ENCODE assay signal across 25 cellular contexts in genomic region chr7:146112755-146113154, GRCh38. TPM values are rescaled to one million over a fixed set of nuclear protein-coding genes. Genes with fewer than 3 reads are reported as not detected.
"Had no signal": no experiment of that assay in that cellular context is flagged by ENCODE, and none has a peak within 500 bp of the region (broad histone marks: within the 10 kb centered on the region; RNA-seq: fewer than 3 reads in every experiment).

No MANE protein-coding gene starts in this region.

- H3K36me3 ChIP-seq: colonic mucosa, esophagus squamous epithelium, gastrocnemius medialis, heart right ventricle, left ventricle myocardium inferior, lower lobe of right lung had no signal

- DNase-seq: colonic mucosa; cortex of kidney; effector CD8-positive, alpha-beta T cell; effector memory CD8-positive, alpha-beta T cell; endodermal cell; erythroblast; esophagus squamous epithelium; foreskin fibroblast; foreskin melanocyte; gastrocnemius medialis; glutamatergic neuron; head of caudate nucleus; heart right ventricle; hippocampal formation; left cardiac atrium; left ventricle myocardium inferior; lower lobe of right lung; mesenchymal stem cell; mucosa of descending colon; naive B cell; naive thymus-derived CD8-positive, alpha-beta T cell had no signal

- H3K4me1 ChIP-seq: colonic mucosa, gastrocnemius medialis had no signal

- H3K27ac ChIP-seq: colonic mucosa, epithelial cell of prostate, esophagus squamous epithelium, gastrocnemius medialis, heart right ventricle, left ventricle myocardium inferior, lower lobe of right lung had no signal

- ATAC-seq: effector memory CD8-positive, alpha-beta T cell; esophagus mucosa; gastrocnemius medialis; heart right ventricle; left cardiac atrium; left lobe of liver; lower lobe of right lung; mucosa of descending colon; naive thymus-derived CD8-positive, alpha-beta T cell had no signal

- H3K4me3 ChIP-seq: colonic mucosa, esophagus squamous epithelium, gastrocnemius medialis, heart right ventricle, left ventricle myocardium inferior, lower lobe of right lung, mucosa of descending colon had no signal

- H3K9me3 ChIP-seq: colonic mucosa, esophagus squamous epithelium, gastrocnemius medialis, heart right ventricle, left ventricle myocardium inferior, lower lobe of right lung, mucosa of descending colon had no signal

RNA-seq across cellular contexts. Expression of gene CNTNAP2, which starts 3.8 kb away (rescaled TPM):
- total RNA-seq: gastrocnemius medialis, myocyte had no signal
